Comparison of ENCODE assay signal across 13 cellular contexts in genomic region chr16:30700491-30700890, GRCh38. TPM values are rescaled to one million over a fixed set of nuclear protein-coding genes. Genes with fewer than 3 reads are reported as not detected.
DNase-seq lines count a peak whose midpoint lies in the region; ATAC-seq, FAIRE-seq and TF ChIP-seq lines count a peak whose summit lies in the region.
"Had no signal": no experiment of that assay in that cellular context is flagged by ENCODE, and none has a peak within 500 bp of the region (broad histone marks: within the 10 kb centered on the region; RNA-seq: fewer than 3 reads in every experiment).

No MANE protein-coding gene starts in this region.

- POLR2A ChIA-PET in activated CD8-positive, alpha-beta T cell treated with anti-CD3 and anti-CD28 coated beads, Interleukin-2, amount 10 ng/mL, durations not matched to agents 7 days and 5 days (lab: Charles Lee): no interaction called here

- H3K4me3 ChIP-seq in right cardiac atrium (ENCODE audit: low read length): no peak overlapping the region
- no peak overlapping the region for H3K4me3 ChIP-seq in stomach
- no peak overlapping the region for H3K4me3 ChIP-seq in small intestine (ENCODE audit: low read depth in 1 of 2, low read length in 2 of 2)
- no peak overlapping the region for H3K4me3 ChIP-seq in prostate gland

- ATAC-seq in Right ventricle myocardium superior (ENCODE audit: poor library complexity): no peak
- no peak for ATAC-seq in activated CD8-positive, alpha-beta T cell treated with anti-CD3 and anti-CD28 coated beads, Interleukin-2, amount 10 ng/mL, durations not matched to agents 7 days and 5 days
- no peak for ATAC-seq in right cardiac atrium

- H3K36me3 ChIP-seq in stomach (peaks cover 48 to 55% (median 52%) of the 10 kb centered on the region in 4 donors), small intestine (ENCODE audit: control insufficient read depth in 2 of 2, insufficient read depth in 2 of 2, low read length in 2 of 2) (peaks cover 15 to 26% of the 10 kb centered on the region in 2 donors), prostate gland (peaks cover 18 to 38% of the 10 kb centered on the region in 2 donors)

- H3K4me3 Mint-ChIP-seq in activated CD8-positive, alpha-beta T cell treated with anti-CD3 and anti-CD28 coated beads, Interleukin-2, amount 10 ng/mL, durations not matched to agents 7 days and 5 days: peak overlapping the region; percentile 97

- H3K27ac Mint-ChIP-seq in activated CD8-positive, alpha-beta T cell treated with anti-CD3 and anti-CD28 coated beads, Interleukin-2, amount 10 ng/mL, durations not matched to agents 7 days and 5 days: no peak overlapping the region

- WGBS in right cardiac atrium: 24% methylated on average over 9 of the region's 9 CpGs
- WGBS in stomach, 5 donors: 32 to 59% (median 40%) methylated on average over 8 to 9 of the region's 9 CpGs
- 65 to 80% (median 79%) methylated on average over 9 of the region's 9 CpGs for WGBS in small intestine, 3 donors
- WGBS in prostate gland: 43% methylated on average over 9 of the region's 9 CpGs

- H3K4me1 ChIP-seq in right cardiac atrium (ENCODE audit: control insufficient read depth, insufficient read depth, low read length) (peaks cover 2% of the 10 kb centered on the region), stomach (peaks cover 16 to 40% (median 29%) of the 10 kb centered on the region in 4 donors), small intestine (ENCODE audit: control insufficient read depth in 2 of 2, insufficient read depth in 1 of 2, low read depth in 1 of 2, low read length in 1 of 2) (peaks cover 0 to 2% of the 10 kb centered on the region in 2 donors), prostate gland (replicated peaks) (peaks cover 10% of the 10 kb centered on the region)

- DNase-seq in Right ventricle myocardium superior: peak; percentile 66
- DNase-seq in cardiac septum (ENCODE audit: low spot score): no peak
- DNase-seq in activated CD8-positive, alpha-beta T cell treated with anti-CD3 and anti-CD28 coated beads, Interleukin-2, amount 10 ng/mL, durations not matched to agents 7 days and 5 days: no peak
- peak; percentile 50 to 86 (median 82) for DNase-seq in right cardiac atrium
- no peak for DNase-seq in stomach
- DNase-seq in small intestine: no peak
- DNase-seq in NCI-H524 treated with DMSO at 0.1 percent for 48 hours (lab: John Stamatoyannopoulos, UW): no peak
- DNase-seq in prostate gland (ENCODE audit: low spot score): no peak
- DNase-seq: CD4-positive, alpha-beta memory T cell had no signal

- FAIRE-seq in small intestine (lab: Jason Lieb, UNC): no peak
- FAIRE-seq: GM12891, HTR-8/SVneo had no signal

- TF ChIP-seq POLR2A in stomach (IDR thresholded peaks at IDR 0.05) (no peak), prostate gland (IDR thresholded peaks at IDR 0.05) (no peak)

- TF ChIP-seq EP300 in stomach (IDR thresholded peaks at IDR 0.05): no peak

- no peaks in the 10 kb centered on the region for H3K27me3 Mint-ChIP-seq in activated CD8-positive, alpha-beta T cell treated with anti-CD3 and anti-CD28 coated beads, Interleukin-2, amount 10 ng/mL, durations not matched to agents 7 days and 5 days (ENCODE audit: low read depth)

- TF ChIP-seq CTCF in stomach (IDR thresholded peaks at IDR 0.05) (no peak), prostate gland (IDR thresholded peaks at IDR 0.05) (no peak)

- H3K36me3 Mint-ChIP-seq in activated CD8-positive, alpha-beta T cell treated with anti-CD3 and anti-CD28 coated beads, Interleukin-2, amount 10 ng/mL, durations not matched to agents 7 days and 5 days (ENCODE audit: low read depth): peaks cover 41% of the 10 kb centered on the region

- H3K9me3 ChIP-seq in right cardiac atrium (ENCODE audit: control insufficient read depth, low read length) (no peaks in the 10 kb centered on the region), stomach (no peaks in the 10 kb centered on the region), small intestine (ENCODE audit: control insufficient read depth, low read depth) (no peaks in the 10 kb centered on the region), prostate gland (no peaks in the 10 kb centered on the region)
- H3K9me3 ChIP-seq: SJSA1 had no signal

- H3K4me1 Mint-ChIP-seq in activated CD8-positive, alpha-beta T cell treated with anti-CD3 and anti-CD28 coated beads, Interleukin-2, amount 10 ng/mL, durations not matched to agents 7 days and 5 days (ENCODE audit: low read depth): peaks cover 33% of the 10 kb centered on the region

- H3K9me3 Mint-ChIP-seq in activated CD8-positive, alpha-beta T cell treated with anti-CD3 and anti-CD28 coated beads, Interleukin-2, amount 10 ng/mL, durations not matched to agents 7 days and 5 days (ENCODE audit: insufficient read depth): no peaks in the 10 kb centered on the region

- intact Hi-C loops in Right ventricle myocardium superior (cut with DNase I): no loop called here
- intact Hi-C loops in cardiac septum (cut with DNase I): no loop called here
- intact Hi-C loops in right cardiac atrium (cut with DNase I): loop anchor here in 1 of 4 donors (5.0 to 10.0 kb wide), 2 partner anchors 37 to 64 kb away; partner anchors contain the start of genes CFAP119 and RNF40
- intact Hi-C loops in stomach (cut with DNase I; ENCODE audit: low total_unique reads): no loop called here
- intact Hi-C loops in prostate gland (cut with DNase I): no loop called here

- H3K27ac ChIP-seq in right cardiac atrium (ENCODE audit: low read length): no peak overlapping the region
- H3K27ac ChIP-seq in stomach: peak overlapping the region in 4 of 5 donors; percentile 10 to 100 (median 40)
- no peak overlapping the region for H3K27ac ChIP-seq in small intestine (ENCODE audit: low read depth in 1 of 2, low read length in 1 of 2)
- H3K27ac ChIP-seq in prostate gland: no peak overlapping the region
- H3K27ac ChIP-seq: coronary artery, SJSA1 had no signal

- CTCF ChIA-PET in activated CD8-positive, alpha-beta T cell treated with anti-CD3 and anti-CD28 coated beads, Interleukin-2, amount 10 ng/mL, durations not matched to agents 7 days and 5 days (lab: Charles Lee): no interaction called here

- no peaks in the 10 kb centered on the region for H3K27me3 ChIP-seq in right cardiac atrium (ENCODE audit: control insufficient read depth, insufficient read depth)
- H3K27me3 ChIP-seq in stomach: no peaks in the 10 kb centered on the region
- H3K27me3 ChIP-seq in small intestine (ENCODE audit: control insufficient read depth in 2 of 2, insufficient read depth in 2 of 2, low read length in 2 of 2): no peaks in the 10 kb centered on the region
- no peaks in the 10 kb centered on the region for H3K27me3 ChIP-seq in prostate gland (replicated peaks; ENCODE audit: insufficient read depth)
- H3K27me3 ChIP-seq: SJSA1 had no signal

RNA-seq across cellular contexts. Expression of gene SRCAP, which starts 1.5 kb away (rescaled TPM):
- total RNA-seq in Right ventricle myocardium superior: 36.7 TPM
- 47.8 TPM for total RNA-seq in cardiac septum
- 10 to 100 TPM; 75.2 to 76.0 TPM for total RNA-seq in activated CD8-positive, alpha-beta T cell treated with anti-CD3 and anti-CD28 coated beads, Interleukin-2, amount 10 ng/mL, durations not matched to agents 7 days and 5 days
- total RNA-seq in right cardiac atrium: 10 to 100 TPM; 43.5 to 61.2 (median 46.4) TPM
- 27.6 TPM for polyA plus RNA-seq in right cardiac atrium
- total RNA-seq in stomach: 10 to 100 TPM; 23.3 to 70.1 (median 56.8) TPM
- 10 to 100 TPM in 1 of 3 donors, 1 to 10 TPM in 2; 1.2 to 12.1 (median 4.4) TPM for polyA plus RNA-seq in stomach
- polyA plus RNA-seq in small intestine: 10 to 100 TPM in 1 of 3 donors, 1 to 10 TPM in 2; 1.6 to 23.0 (median 4.5) TPM
- total RNA-seq in prostate gland: 10 to 100 TPM; 42.8 to 79.0 TPM

RNA-seq across cellular contexts. Expression of gene FBRS, which starts 42.3 kb away (rescaled TPM):
- total RNA-seq in Right ventricle myocardium superior (28.3 TPM), cardiac septum (33.2 TPM), right cardiac atrium (10 to 100 TPM; 37.4 to 43.2 (median 38.4) TPM), stomach (100 to 1,000 TPM in 1 of 5 donors, 10 to 100 TPM in 4; 20.4 to 185 (median 28.6) TPM), prostate gland (100 to 1,000 TPM in 1 of 2 donors, 10 to 100 TPM in 1; 49.0 to 106 TPM)
- total RNA-seq in activated CD8-positive, alpha-beta T cell treated with anti-CD3 and anti-CD28 coated beads, Interleukin-2, amount 10 ng/mL, durations not matched to agents 7 days and 5 days: 100 to 1,000 TPM in 1 of 2 experiments, 10 to 100 TPM in 1; 85.2 to 100 TPM
- polyA plus RNA-seq in right cardiac atrium (30.4 TPM), stomach (10 to 100 TPM; 19.7 to 35.9 (median 24.0) TPM), small intestine (10 to 100 TPM; 36.2 to 53.7 (median 41.6) TPM)

RNA-seq across cellular contexts. Expression of gene PHKG2, which starts 47.7 kb away (rescaled TPM):
- total RNA-seq in Right ventricle myocardium superior: 13.4 TPM
- 13.2 TPM for total RNA-seq in cardiac septum
- total RNA-seq in activated CD8-positive, alpha-beta T cell treated with anti-CD3 and anti-CD28 coated beads, Interleukin-2, amount 10 ng/mL, durations not matched to agents 7 days and 5 days: 10 to 100 TPM; 42.1 to 43.7 TPM
- 10 to 100 TPM; 17.3 to 22.2 (median 18.7) TPM for total RNA-seq in right cardiac atrium
- polyA plus RNA-seq in right cardiac atrium: 23.6 TPM
- 100 to 1,000 TPM in 1 of 5 donors, 10 to 100 TPM in 4; 18.2 to 104 (median 28.0) TPM for total RNA-seq in stomach
- 10 to 100 TPM; 29.3 to 41.5 (median 35.6) TPM for polyA plus RNA-seq in stomach
- 10 to 100 TPM; 31.2 to 46.5 (median 35.1) TPM for polyA plus RNA-seq in small intestine
- total RNA-seq in prostate gland: 10 to 100 TPM; 37.2 to 45.2 TPM

RNA-seq across cellular contexts. Expression of gene PRR14, which starts 49.7 kb away (rescaled TPM):
- 18.9 TPM for total RNA-seq in Right ventricle myocardium superior
- 21.1 TPM for total RNA-seq in cardiac septum
- 10 to 100 TPM; 87.6 to 91.4 TPM for total RNA-seq in activated CD8-positive, alpha-beta T cell treated with anti-CD3 and anti-CD28 coated beads, Interleukin-2, amount 10 ng/mL, durations not matched to agents 7 days and 5 days
- total RNA-seq in right cardiac atrium: 10 to 100 TPM; 22.9 to 27.6 (median 24.3) TPM
- 19.1 TPM for polyA plus RNA-seq in right cardiac atrium
- 100 to 1,000 TPM in 2 of 5 donors, 10 to 100 TPM in 2, 1 to 10 TPM in 1; 9.0 to 123 (median 93.9) TPM for total RNA-seq in stomach
- polyA plus RNA-seq in stomach: 10 to 100 TPM; 69.8 to 79.7 (median 79.6) TPM
- 100 to 1,000 TPM in 2 of 3 donors, 10 to 100 TPM in 1; 42.3 to 131 (median 123) TPM for polyA plus RNA-seq in small intestine
- total RNA-seq in prostate gland: 10 to 100 TPM; 37.5 to 66.7 TPM

Comparison
In these comparisons a context has a peak if more than half of its experiments do, and no peak if none do; other contexts are left out.
1. DNase-seq: peak in Right ventricle myocardium superior (single experiment) and right cardiac atrium (3 of 3); none in cardiac septum (single experiment), activated CD8-positive, alpha-beta T cell treated with anti-CD3 and anti-CD28 coated beads, Interleukin-2, amount 10 ng/mL, durations not matched to agents 7 days and 5 days (single experiment), stomach (single experiment), small intestine (single experiment), NCI-H524 treated with DMSO at 0.1 percent for 48 hours (single experiment) and prostate gland (single experiment).
2. H3K27ac ChIP-seq: peak in stomach (4 of 5); none in right cardiac atrium (single experiment), small intestine (0 of 2) and prostate gland (0 of 2).